Comparison of ENCODE assay signal across 20 cellular contexts in genomic region chr1:206805357-206805756, GRCh38. TPM values are rescaled to one million over a fixed set of nuclear protein-coding genes. Genes with fewer than 3 reads are reported as not detected.
DNase-seq lines count a peak whose midpoint lies in the region; ATAC-seq and TF ChIP-seq lines count a peak whose summit lies in the region.
"Had no signal": no experiment of that assay in that cellular context is flagged by ENCODE, and none has a peak within 500 bp of the region (broad histone marks: within the 10 kb centered on the region; RNA-seq: fewer than 3 reads in every experiment).

No MANE protein-coding gene starts in this region.

- peaks cover 13% of the 10 kb centered on the region for H3K27me3 Mint-ChIP-seq in activated CD8-positive, alpha-beta memory T cell treated with anti-CD3 and anti-CD28 coated beads, Interleukin-2, amount 10 ng/mL, durations not matched to agents 7 days and 5 days
- no peaks in the 10 kb centered on the region for H3K27me3 Mint-ChIP-seq in CD8-positive, alpha-beta T cell (ENCODE audit: low read depth)
- peaks cover 0 to 1% of the 10 kb centered on the region in 2 donors for H3K27me3 Mint-ChIP-seq in T-cell

- H3K4me1 Mint-ChIP-seq in activated CD8-positive, alpha-beta memory T cell treated with anti-CD3 and anti-CD28 coated beads, Interleukin-2, amount 10 ng/mL, durations not matched to agents 7 days and 5 days = peaks cover 81% of the 10 kb centered on the region
- peaks cover 70% of the 10 kb centered on the region for H3K4me1 Mint-ChIP-seq in CD8-positive, alpha-beta T cell (ENCODE audit: low read depth)
- peaks cover 67 to 83% (median 79%) of the 10 kb centered on the region in 3 donors for H3K4me1 Mint-ChIP-seq in T-cell

- H3K9me3 Mint-ChIP-seq in activated CD8-positive, alpha-beta memory T cell treated with anti-CD3 and anti-CD28 coated beads, Interleukin-2, amount 10 ng/mL, durations not matched to agents 7 days and 5 days (ENCODE audit: low read depth) = no peaks in the 10 kb centered on the region
- H3K9me3 Mint-ChIP-seq in CD8-positive, alpha-beta T cell = no peaks in the 10 kb centered on the region
- H3K9me3 Mint-ChIP-seq in T-cell = no peaks in the 10 kb centered on the region

- H3K4me1 ChIP-seq in CD8-positive, alpha-beta T cell (ENCODE audit: insufficient read depth, low read length) = peaks cover 43% of the 10 kb centered on the region
- H3K4me1 ChIP-seq in effector memory CD4-positive, alpha-beta T cell (ENCODE audit: control insufficient read depth, insufficient read depth, low read length, poor library complexity, severe bottlenecking) = peaks cover 31% of the 10 kb centered on the region
- H3K4me1 ChIP-seq: HAP-1 had no signal

- H3K27ac Mint-ChIP-seq in activated CD8-positive, alpha-beta memory T cell treated with anti-CD3 and anti-CD28 coated beads, Interleukin-2, amount 10 ng/mL, durations not matched to agents 7 days and 5 days = peak overlapping the region; percentile 42
- H3K27ac Mint-ChIP-seq in CD8-positive, alpha-beta T cell = peak overlapping the region; percentile 96
- H3K27ac Mint-ChIP-seq in T-cell = peak overlapping the region; percentile 62 to 91

- POLR2A ChIA-PET in CD8-positive, alpha-beta T cell (lab: Charles Lee) = interaction anchor here (1.2 to 9.2 kb wide), 3 partner anchors 40 to 516 kb away, joined by 3 to 75 read pairs (median 18); partner anchors contain the start of gene CD55
- POLR2A ChIA-PET in T-cell (lab: Charles Lee) = interaction anchor here in 1 of 2 donors (0.6 kb wide), 1 partner anchor 70 kb away, joined by 3 read pairs; no protein-coding TSS in a partner anchor

- peak overlapping the region; percentile 18 for H3K4me3 Mint-ChIP-seq in activated CD8-positive, alpha-beta memory T cell treated with anti-CD3 and anti-CD28 coated beads, Interleukin-2, amount 10 ng/mL, durations not matched to agents 7 days and 5 days
- H3K4me3 Mint-ChIP-seq in CD8-positive, alpha-beta T cell = no peak overlapping the region
- no peak overlapping the region for H3K4me3 Mint-ChIP-seq in T-cell

- no peaks in the 10 kb centered on the region for H3K27me3 ChIP-seq in CD8-positive, alpha-beta T cell (ENCODE audit: insufficient read depth, low read length)
- H3K27me3 ChIP-seq in effector memory CD4-positive, alpha-beta T cell (replicated peaks; ENCODE audit: control insufficient read depth, insufficient read depth, low read length, poor library complexity, severe bottlenecking) = no peaks in the 10 kb centered on the region

- no peak overlapping the region for H3K4me3 ChIP-seq in CD8-positive, alpha-beta T cell (ENCODE audit: low read depth, low read length)
- H3K4me3 ChIP-seq in effector memory CD4-positive, alpha-beta T cell (ENCODE audit: insufficient read depth, low read depth, low read length, poor library complexity, severe bottlenecking) = no peak overlapping the region
- H3K4me3 ChIP-seq: HAP-1 had no signal

- TF ChIP-seq CTCF in CD8-positive, alpha-beta T cell (IDR thresholded peaks at IDR 0.05) = no peak

- no peaks in the 10 kb centered on the region for H3K9me3 ChIP-seq in CD8-positive, alpha-beta T cell (ENCODE audit: low read length)
- no peaks in the 10 kb centered on the region for H3K9me3 ChIP-seq in effector memory CD4-positive, alpha-beta T cell (ENCODE audit: control insufficient read depth, low read length)
- H3K9me3 ChIP-seq: HAP-1 had no signal

- no peak for ATAC-seq in activated CD8-positive, alpha-beta memory T cell treated with anti-CD3 and anti-CD28 coated beads, Interleukin-2, amount 10 ng/mL, durations not matched to agents 7 days and 5 days
- ATAC-seq in CD8-positive, alpha-beta T cell = no peak
- ATAC-seq in T-cell (replicated peaks in 1 of 4) (no peak), HG03025 (IDR thresholded peaks at IDR 0.05; ENCODE audit: low FRiP score, unreplicated experiment) (no peak)
- ATAC-seq: Panc1, Right ventricle myocardium inferior had no signal

- H3K36me3 Mint-ChIP-seq in activated CD8-positive, alpha-beta memory T cell treated with anti-CD3 and anti-CD28 coated beads, Interleukin-2, amount 10 ng/mL, durations not matched to agents 7 days and 5 days = no peaks in the 10 kb centered on the region
- no peaks in the 10 kb centered on the region for H3K36me3 Mint-ChIP-seq in CD8-positive, alpha-beta T cell
- H3K36me3 Mint-ChIP-seq in T-cell = no peaks in the 10 kb centered on the region

- intact Hi-C loops in CD8-positive, alpha-beta T cell (cut with DNase I, micrococcal nuclease) = no loop called here

- no peak overlapping the region for H3K27ac ChIP-seq in CD8-positive, alpha-beta T cell (ENCODE audit: low read depth, low read length)
- H3K27ac ChIP-seq in effector memory CD4-positive, alpha-beta T cell (ENCODE audit: insufficient read depth, low read length, poor library complexity, severe bottlenecking) = peak overlapping the region; percentile 24
- H3K27ac ChIP-seq: C4-2B had no signal

- no peak for DNase-seq in activated CD8-positive, alpha-beta memory T cell treated with anti-CD3 and anti-CD28 coated beads, Interleukin-2, amount 10 ng/mL, durations not matched to agents 7 days and 5 days
- DNase-seq in activated CD8-positive, alpha-beta memory T cell treated with anti-CD3 and anti-CD28 coated beads, Interleukin-2, amount 50 U/mL, for 48 hours = no peak
- DNase-seq in CD8-positive, alpha-beta T cell = no peak
- DNase-seq in T-cell (no peak), NCI-H1105 (lab: John Stamatoyannopoulos, UW) (no peak), retina (no peak)
- no peak for DNase-seq in effector memory CD4-positive, alpha-beta T cell
- DNase-seq: Calu3, Kasumi-1, MM.1S, NCI-H1092 treated with DMSO at 0.1 percent for 48 hours, NCI-H2107, NCI-H2227 treated with DMSO at 0.1 percent for 48 hours, NCI-H524 had no signal

- no peaks in the 10 kb centered on the region for H3K36me3 ChIP-seq in CD8-positive, alpha-beta T cell (ENCODE audit: insufficient read depth, low read length)
- H3K36me3 ChIP-seq in effector memory CD4-positive, alpha-beta T cell (ENCODE audit: control insufficient read depth, insufficient read depth, low read length) = no peaks in the 10 kb centered on the region
- H3K36me3 ChIP-seq: HAP-1 had no signal

- CTCF ChIA-PET in activated CD8-positive, alpha-beta memory T cell treated with anti-CD3 and anti-CD28 coated beads, Interleukin-2, amount 10 ng/mL, durations not matched to agents 7 days and 5 days (lab: Charles Lee) = interaction anchor here (0.7 to 15.8 kb wide), 15 partner anchors 12 to 154 kb away, joined by 3 to 488 read pairs (median 7); partner anchors contain the start of genes IL10 and IL19
- CTCF ChIA-PET in CD8-positive, alpha-beta T cell (lab: Charles Lee) = interaction anchor here (0.6 to 18.7 kb wide), 13 partner anchors 25 to 177 kb away, joined by 3 to 628 read pairs (median 4); partner anchors contain the start of gene IL19
- CTCF ChIA-PET in T-cell (lab: Charles Lee) = interaction anchor here (0.6 to 9.3 kb wide), 7 partner anchors 10 to 107 kb away, joined by 3 to 140 read pairs (median 4); no protein-coding TSS in a partner anchor

RNA-seq across cellular contexts. Expression of gene IL10, which starts 33.1 kb away (rescaled TPM):
- total RNA-seq in activated CD8-positive, alpha-beta memory T cell treated with anti-CD3 and anti-CD28 coated beads, Interleukin-2, amount 10 ng/mL, durations not matched to agents 7 days and 5 days = not detected
- 1 to 10 TPM in 1 of 2 experiments, under 1 TPM in 1; 0.78 to 1.0 TPM for total RNA-seq in CD8-positive, alpha-beta T cell
- 1 to 10 TPM in 1 of 5 donors, under 1 TPM in 2, not detected in 2; 0.19 to 1.1 (median 0.26) TPM for total RNA-seq in T-cell
- total RNA-seq: Calu3, HT-29 had no signal

RNA-seq across cellular contexts. Expression of gene IL19, which starts 34.8 kb away (rescaled TPM):
- not detected for total RNA-seq in activated CD8-positive, alpha-beta memory T cell treated with anti-CD3 and anti-CD28 coated beads, Interleukin-2, amount 10 ng/mL, durations not matched to agents 7 days and 5 days
- not detected for total RNA-seq in CD8-positive, alpha-beta T cell
- total RNA-seq in T-cell = not detected
- total RNA-seq: Calu3, HT-29, Right ventricle myocardium inferior had no signal

Comparison
In these comparisons a context has a peak if more than half of its experiments do, and no peak if none do; other contexts are left out.
1. H3K27ac Mint-ChIP-seq: peak in every context shown above with its lines; median percentile 96 in CD8-positive, alpha-beta T cell; 76 in T-cell; 42 in activated CD8-positive, alpha-beta memory T cell treated with anti-CD3 and anti-CD28 coated beads, Interleukin-2, amount 10 ng/mL, durations not matched to agents 7 days and 5 days.